17 cellular contexts compared by ENCODE assay signal in genomic region chr12:12759234-12759915, GRCh38.
"Had no signal": no experiment of that assay in that cellular context is flagged by ENCODE, and none has a peak within 500 bp of the region (broad histone marks: within the 10 kb centered on the region; RNA-seq: fewer than 3 reads in every experiment).

No MANE protein-coding gene starts in this region.

- DNase-seq: activated CD4-positive, alpha-beta memory T cell treated with anti-CD3 and anti-CD28 coated beads for 36 hours; activated CD4-positive, alpha-beta T cell treated with anti-CD3 and anti-CD28 coated beads for 1 hour; activated CD8-positive, alpha-beta memory T cell treated with anti-CD3 and anti-CD28 coated beads, Interleukin-2, amount 10 ng/mL, durations not matched to agents 7 days and 5 days; activated naive CD4-positive, alpha-beta T cell treated with anti-CD3 and anti-CD28 coated beads, Interleukin-2, amount 10 ng/mL, durations not matched to agents 7 days and 5 days; activated T-cell treated with anti-CD3 and anti-CD28 coated beads, Interleukin-2, amount 50 U/mL, for 1 hour; dorsolateral prefrontal cortex; kidney glomerular epithelial cell; left ventricle myocardium superior; naive thymus-derived CD8-positive, alpha-beta T cell; retina; stimulated activated CD4-positive, alpha-beta T cell treated with anti-CD3 and anti-CD28 coated beads, Interleukin-4, amount 100 ng/mL, for 1 hour; stimulated activated naive CD4-positive, alpha-beta T cell; T-helper 1 cell; transverse colon had no signal

- H3K27me3 ChIP-seq: ascending aorta, cardiac muscle cell, dorsolateral prefrontal cortex, transverse colon had no signal

- H3K9me3 ChIP-seq: ascending aorta, transverse colon had no signal

- ATAC-seq: activated CD8-positive, alpha-beta memory T cell treated with anti-CD3 and anti-CD28 coated beads, Interleukin-2, amount 10 ng/mL, durations not matched to agents 7 days and 5 days; left ventricle myocardium superior; naive thymus-derived CD8-positive, alpha-beta T cell had no signal

- H3K4me3 ChIP-seq: ascending aorta, cardiac muscle cell, transverse colon had no signal

- H3K4me1 ChIP-seq: ascending aorta, transverse colon had no signal

- H3K36me3 ChIP-seq: ascending aorta, cardiac muscle cell, transverse colon had no signal

- H3K27ac ChIP-seq: ascending aorta, cardiac muscle cell, transverse colon, VCaP had no signal
